In the genomic region with DNA sequence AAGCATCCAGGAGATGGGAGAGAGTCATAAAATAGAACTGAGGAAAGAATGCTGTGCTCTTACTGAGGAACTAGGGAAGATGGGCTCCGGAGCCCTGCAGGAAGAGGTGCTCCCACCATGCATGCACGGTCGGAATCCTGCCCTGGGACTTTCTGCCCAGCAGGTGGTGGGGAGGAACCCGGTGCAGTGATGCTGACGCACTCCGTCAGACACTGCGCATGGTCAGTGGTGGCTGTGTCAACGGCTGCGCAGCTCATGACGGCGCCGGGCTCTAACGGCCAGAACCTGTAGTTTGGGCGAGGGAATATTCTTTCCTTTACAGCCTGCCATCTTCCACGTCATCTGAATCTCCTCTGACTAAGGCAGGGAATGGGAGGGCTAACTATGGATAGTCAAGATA, we compare ENCODE assay signal across 21 cellular contexts.
DNase-seq lines count a peak whose midpoint lies in the region; ATAC-seq and TF ChIP-seq lines count a peak whose summit lies in the region.
"Had no signal": no experiment of that assay in that cellular context is flagged by ENCODE, and none has a peak within 500 bp of the region (broad histone marks: within the 10 kb centered on the region; RNA-seq: fewer than 3 reads in every experiment).

No MANE protein-coding gene starts in this region.

- H4K8ac ChIP-seq in mesenchymal stem cell (ENCODE audit: low read length): no peak overlapping the region

- no TSS peak for BruUV-seq in MCF 10A (replicated peaks; lab: Mats Ljungman, UMichigan)

- TF ChIP-seq POLR2A in testis (IDR thresholded peaks at IDR 0.05) (no peak), lower leg skin (IDR thresholded peaks at IDR 0.05) (no peak)

- CTCF ChIA-PET in MCF 10A (lab: Yijun Ruan, JAX): no interaction called here

- H3K9me3 ChIP-seq in mesenchymal stem cell (ENCODE audit: control insufficient read depth, low read length): peaks cover 4% of the 10 kb centered on the region
- no peaks in the 10 kb centered on the region for H3K9me3 ChIP-seq in testis
- H3K9me3 ChIP-seq: BLaER1, Caco-2 had no signal

- H3K4me3 ChIP-seq in mesenchymal stem cell (ENCODE audit: insufficient read depth in 1 of 2, low read depth in 1 of 2, low read length in 2 of 2) (peak overlapping the region in 1 of 2 experiments; percentile 30), testis (peak overlapping the region; percentile 13 to 47), lower leg skin (ENCODE audit: low read depth, poor library complexity, severe bottlenecking) (no peak overlapping the region)
- H3K4me3 ChIP-seq: BLaER1, GM12878, GM23338 had no signal

- no peak overlapping the region for H2BK5ac ChIP-seq in mesenchymal stem cell (ENCODE audit: low read depth, low read length, poor library complexity, severe bottlenecking)

- no peaks in the 10 kb centered on the region for H3K4me1 Mint-ChIP-seq in MCF 10A (ENCODE audit: insufficient read depth, unreplicated experiment)
- H3K4me1 Mint-ChIP-seq in activated T-helper 17 cell treated with anti-CD3 and anti-CD28 coated beads, Interleukin-2, amount 50 U/mL, for 72 hours: no peaks in the 10 kb centered on the region
- H3K4me1 Mint-ChIP-seq: B cell had no signal

- TF ChIP-seq CTCF in testis (IDR thresholded peaks at IDR 0.05): peak in 1 of 3 experiments; percentile 17
- no peak for TF ChIP-seq CTCF in MCF 10A (IDR thresholded peaks at IDR 0.05; ENCODE audit: unreplicated experiment)
- no peak for TF ChIP-seq CTCF in lower leg skin (IDR thresholded peaks at IDR 0.05)

- H3K79me1 ChIP-seq in mesenchymal stem cell (replicated peaks; ENCODE audit: low read length, poor library complexity, severe bottlenecking): no peaks in the 10 kb centered on the region

- peak overlapping the region; percentile 22 for H3K9ac ChIP-seq in mesenchymal stem cell (ENCODE audit: low read length)
- H3K9ac ChIP-seq: BLaER1 had no signal

- H2BK15ac ChIP-seq in mesenchymal stem cell (ENCODE audit: low read depth, poor library complexity, severe bottlenecking): no peak overlapping the region

- no peak overlapping the region for H3K4me2 ChIP-seq in mesenchymal stem cell (ENCODE audit: low read length, poor library complexity, severe bottlenecking)
- H3K4me2 ChIP-seq: BLaER1, GM23338 had no signal

- H3K27ac Mint-ChIP-seq in MCF 10A (ENCODE audit: low read depth, unreplicated experiment): no peak overlapping the region
- no peak overlapping the region for H3K27ac Mint-ChIP-seq in activated T-helper 17 cell treated with anti-CD3 and anti-CD28 coated beads, Interleukin-2, amount 50 U/mL, for 72 hours
- H3K27ac Mint-ChIP-seq: B cell; CD4-positive, CD25-positive, alpha-beta regulatory T cell; CD8-positive, alpha-beta T cell; GM23338; H9 had no signal

- H3K27me3 ChIP-seq in mesenchymal stem cell (ENCODE audit: control insufficient read depth in 1 of 2, insufficient read depth in 1 of 2, low read length in 2 of 2) (peaks cover 0 to 15% of the 10 kb centered on the region in 2 experiments), testis (no peaks in the 10 kb centered on the region)
- H3K27me3 ChIP-seq: BLaER1 had no signal

- H2AFZ ChIP-seq in mesenchymal stem cell (ENCODE audit: low read depth, low read length): no peak overlapping the region
- H2AFZ ChIP-seq: GM23338 had no signal

- H2BK120ac ChIP-seq in mesenchymal stem cell (ENCODE audit: low read depth, low read length): no peak overlapping the region

- H3K4ac ChIP-seq in mesenchymal stem cell (ENCODE audit: low read depth in 1 of 2, low read length in 2 of 2): no peak overlapping the region

- no peak for ATAC-seq in activated T-helper 17 cell treated with anti-CD3 and anti-CD28 coated beads, Interleukin-2, amount 50 U/mL, for 72 hours (replicated peaks)
- ATAC-seq: CD8-positive, alpha-beta T cell; GM12878; GM23338; HCT116 had no signal

- H3K27ac ChIP-seq in mesenchymal stem cell (ENCODE audit: low read length, poor library complexity, severe bottlenecking): no peak overlapping the region
- H3K27ac ChIP-seq in testis: no peak overlapping the region
- H3K27ac ChIP-seq: 22Rv1, BLaER1, C4-2B had no signal

- H3K9me3 Mint-ChIP-seq in MCF 10A (ENCODE audit: unreplicated experiment): peaks cover 28% of the 10 kb centered on the region
- H3K9me3 Mint-ChIP-seq in activated T-helper 17 cell treated with anti-CD3 and anti-CD28 coated beads, Interleukin-2, amount 50 U/mL, for 72 hours: peaks cover 14% of the 10 kb centered on the region

- H3K18ac ChIP-seq in mesenchymal stem cell (ENCODE audit: low read depth in 1 of 2, low read length in 2 of 2): no peak overlapping the region

- intact Hi-C loops in testis (cut with DNase I; ENCODE audit: low total_unique reads): no loop called here
- intact Hi-C loops in MCF 10A (cut with micrococcal nuclease): no loop called here
- intact Hi-C loops in lower leg skin (cut with DNase I; ENCODE audit: low total_unique reads): no loop called here

- no peak overlapping the region for H2BK12ac ChIP-seq in mesenchymal stem cell (ENCODE audit: low read length in 2 of 2)

- H3K36me3 Mint-ChIP-seq in MCF 10A (ENCODE audit: insufficient read depth, unreplicated experiment): no peaks in the 10 kb centered on the region
- H3K36me3 Mint-ChIP-seq in activated T-helper 17 cell treated with anti-CD3 and anti-CD28 coated beads, Interleukin-2, amount 50 U/mL, for 72 hours (ENCODE audit: low read depth): no peaks in the 10 kb centered on the region
- H3K36me3 Mint-ChIP-seq: CD8-positive, alpha-beta T cell had no signal

- H3K4me1 ChIP-seq in mesenchymal stem cell (ENCODE audit: control insufficient read depth, insufficient read depth, low read depth, low read length): no peaks in the 10 kb centered on the region
- no peaks in the 10 kb centered on the region for H3K4me1 ChIP-seq in testis
- H3K4me1 ChIP-seq: BLaER1, Caco-2 had no signal

- H3K4me3 Mint-ChIP-seq in MCF 10A (ENCODE audit: unreplicated experiment): no peak overlapping the region
- H3K4me3 Mint-ChIP-seq in activated T-helper 17 cell treated with anti-CD3 and anti-CD28 coated beads, Interleukin-2, amount 50 U/mL, for 72 hours: no peak overlapping the region
- H3K4me3 Mint-ChIP-seq: B cell; CD4-positive, CD25-positive, alpha-beta regulatory T cell; CD8-positive, alpha-beta T cell; GM23338; H9 had no signal

- no peak overlapping the region for H3K14ac ChIP-seq in mesenchymal stem cell (ENCODE audit: low read length in 2 of 2)

- 94% methylated on average over 10 of the region's 15 CpGs for WGBS in mesenchymal stem cell
- 51 to 61% methylated on average over 15 of the region's 15 CpGs for WGBS in testis, 2 donors
- 89 to 91% methylated on average over 15 of the region's 15 CpGs for WGBS in lower leg skin, 2 donors

- H3K36me3 ChIP-seq in mesenchymal stem cell (ENCODE audit: control insufficient read depth in 1 of 2, insufficient read depth in 2 of 2, low read depth in 1 of 2, low read length in 2 of 2): no peaks in the 10 kb centered on the region
- no peaks in the 10 kb centered on the region for H3K36me3 ChIP-seq in testis (ENCODE audit: low read depth, missing control alignments)
- H3K36me3 ChIP-seq: BLaER1 had no signal

- POLR2A ChIA-PET in MCF 10A (lab: Yijun Ruan, JAX): no interaction called here

- DNase-seq in DMS53 (lab: John Stamatoyannopoulos, UW) (peak; percentile 2), DMS53 treated with DMSO at 0.1 percent for 48 hours (lab: John Stamatoyannopoulos, UW; ENCODE audit: unreplicated experiment) (no peak), mesenchymal stem cell (no peak), testis (peak; percentile 56), MCF 10A (ENCODE audit: unreplicated experiment) (no peak), lower leg skin (ENCODE audit: low spot score in 2 of 2) (no peak)
- DNase-seq: Caco-2; CD4-positive, CD25-positive, alpha-beta regulatory T cell; CD8-positive, alpha-beta T cell; DMS153; DMS79 treated with DMSO at 0.1 percent for 48 hours; GDM1; H9 had no signal

- H3K23ac ChIP-seq in mesenchymal stem cell (ENCODE audit: low read length in 2 of 2): no peak overlapping the region

- H2AK5ac ChIP-seq in mesenchymal stem cell (ENCODE audit: low read length, severe bottlenecking): no peak overlapping the region

- H3K27me3 Mint-ChIP-seq in MCF 10A (ENCODE audit: insufficient read depth, unreplicated experiment): no peaks in the 10 kb centered on the region
- peaks cover 18% of the 10 kb centered on the region for H3K27me3 Mint-ChIP-seq in activated T-helper 17 cell treated with anti-CD3 and anti-CD28 coated beads, Interleukin-2, amount 50 U/mL, for 72 hours

- no peak overlapping the region for H4K91ac ChIP-seq in mesenchymal stem cell (ENCODE audit: low read length)

Comparison
In these comparisons a context has a peak if more than half of its experiments do, and no peak if none do; other contexts are left out.
1. DNase-seq: peak in DMS53 (single experiment) and testis (single experiment); none in DMS53 treated with DMSO at 0.1 percent for 48 hours (single experiment), mesenchymal stem cell (single experiment), MCF 10A (single experiment) and lower leg skin (0 of 2).